30 cellular contexts compared by ENCODE assay signal in genomic region chr6:167524261-167524660, GRCh38.
"Had no signal": no experiment of that assay in that cellular context is flagged by ENCODE, and none has a peak within 500 bp of the region (broad histone marks: within the 10 kb centered on the region; RNA-seq: fewer than 3 reads in every experiment).

No MANE protein-coding gene starts in this region.

- H3K9me3 ChIP-seq: MG63, SJCRH30 had no signal

- H3K4me3 ChIP-seq: MG63, PC-9, SJCRH30, SK-N-MC had no signal

- H3K4me1 ChIP-seq: SJCRH30 had no signal

- H3K27ac ChIP-seq: brain microvascular endothelial cell, PC-9, RWPE1, SJCRH30, SK-N-MC had no signal

- DNase-seq: activated CD4-positive, alpha-beta T cell treated with anti-CD3 and anti-CD28 coated beads, Interleukin-2, amount 10 ng/mL, durations not matched to agents 24 days and 14 days; activated CD4-positive, alpha-beta T cell treated with anti-CD3 and anti-CD28 coated beads, Interleukin-2, amount 50 U/mL, for 4 hours; activated CD8-positive, alpha-beta T cell treated with anti-CD3 and anti-CD28 coated beads for 36 hours; activated effector memory CD4-positive, alpha-beta T cell treated with anti-CD3 and anti-CD28 coated beads, Interleukin-2, amount 50 U/mL, for 16 hours; activated naive CD4-positive, alpha-beta T cell; activated naive CD4-positive, alpha-beta T cell treated with anti-CD3 and anti-CD28 coated beads, Interleukin-2, amount 50 U/mL, for 16 hours; activated naive CD8-positive, alpha-beta T cell treated with anti-CD3 and anti-CD28 coated beads for 36 hours; activated T-cell treated with anti-CD3 and anti-CD28 coated beads, Interleukin-2, amount 50 U/mL, for 1 hour; activated T-cell treated with anti-CD3 and anti-CD28 coated beads, Interleukin-2, amount 50 U/mL, for 72 hours; amniotic stem cell; aorta; brain microvascular endothelial cell; Kasumi-1; KG1; MG63; NCI-H1048; NCI-H1105 treated with DMSO at 0.1 percent for 48 hours; NCI-H1436; NCI-H1694; NCI-H1930; NCI-H2081 treated with DMSO at 0.1 percent for 48 hours; NCI-H226; NCI-H524 treated with DMSO at 0.1 percent for 48 hours; PC-9; SHP77; SJCRH30; T1000 had no signal

- H3K36me3 ChIP-seq: brain microvascular endothelial cell, MG63, SJCRH30 had no signal

- ATAC-seq: activated CD8-positive, alpha-beta T cell treated with anti-CD3 and anti-CD28 coated beads for 36 hours; activated T-cell treated with anti-CD3 and anti-CD28 coated beads, Interleukin-2, amount 50 U/mL, for 72 hours; activated T-helper 17 cell treated with anti-CD3 and anti-CD28 coated beads, Interleukin-2, amount 50 U/mL, for 72 hours had no signal

- H3K27me3 ChIP-seq: brain microvascular endothelial cell, MG63, SJCRH30 had no signal
